Comparison of ENCODE assay signal across 1 cellular context in genomic region chr11:66288138-66288865, GRCh38.
TF ChIP-seq lines count a peak whose summit lies in the region.

No MANE protein-coding gene starts in this region.

TF ChIP-seq in endothelial cell of umbilical vein, 7 proteins besides CTCF, POLR2A, EP300 and RAD21:
- TF ChIP-seq POLR2AphosphoS5 (IDR thresholded peaks at IDR 0.05; ENCODE audit: insufficient read depth, low read depth, low read length), result no peak
